ENCODE assay signal across 1 cellular context in the genomic region with DNA sequence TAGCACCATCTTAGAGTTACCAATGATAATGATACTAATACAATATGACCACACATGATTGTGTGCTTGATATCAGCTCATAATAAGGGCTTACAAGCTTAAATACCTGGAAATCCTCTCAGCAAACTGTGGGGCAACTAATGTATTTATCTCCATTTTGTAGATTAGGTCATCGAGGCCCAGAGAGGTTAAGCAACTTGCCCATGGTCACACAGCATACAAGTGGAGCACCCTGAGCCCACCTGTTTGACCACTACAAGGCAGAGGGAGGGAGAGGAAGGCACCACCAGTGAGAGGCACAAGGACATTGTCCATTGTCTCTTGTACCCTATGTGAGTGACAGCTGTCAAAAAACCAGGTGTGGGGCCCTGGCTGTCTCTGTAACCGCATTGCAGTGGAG.
TF ChIP-seq lines count a peak whose summit lies in the region.

No MANE protein-coding gene starts in this region.

TF ChIP-seq in GM12878, 131 proteins besides CTCF, POLR2A, EP300 and RAD21 (continued from another document):
- TF ChIP-seq SUPT20H (IDR thresholded peaks at IDR 0.05; ENCODE audit: borderline replicate concordance, control insufficient read depth, low read depth, low read length) (no peak), SMARCA5 (IDR thresholded peaks at IDR 0.05) (peak; percentile 52; the same call in 1 of the 2 replicates)
